In the genomic region with DNA sequence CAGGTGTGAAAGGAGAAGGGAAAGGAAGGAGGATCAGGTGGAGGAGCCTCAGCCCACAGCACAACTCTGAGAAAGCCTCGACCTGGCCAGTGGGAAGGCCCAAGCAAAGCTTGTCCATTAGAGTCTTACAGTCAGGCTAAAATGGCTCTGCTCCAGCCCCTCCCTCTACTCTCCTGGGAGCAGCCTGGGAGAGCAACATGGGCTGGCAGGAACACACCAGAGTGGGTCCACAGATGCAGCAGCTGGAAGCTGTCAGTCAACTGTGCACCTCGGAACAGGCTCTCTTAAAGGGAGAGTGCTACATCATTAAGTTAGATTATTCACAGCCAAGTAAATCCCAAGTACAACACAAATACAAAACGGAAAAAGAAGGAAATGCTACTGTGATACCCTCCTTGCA, we compare ENCODE assay signal across 14 cellular contexts.
DNase-seq lines count a peak whose midpoint lies in the region; ATAC-seq and TF ChIP-seq lines count a peak whose summit lies in the region.
"Had no signal": no experiment of that assay in that cellular context is flagged by ENCODE, and none has a peak within 500 bp of the region (broad histone marks: within the 10 kb centered on the region; RNA-seq: fewer than 3 reads in every experiment).

No MANE protein-coding gene starts in this region.

- no peaks in the 10 kb centered on the region for H4K20me1 ChIP-seq in DND-41 (ENCODE audit: insufficient read depth, low read length)

- peaks cover 62% of the 10 kb centered on the region for H3K36me3 ChIP-seq in DND-41 (ENCODE audit: insufficient read depth, low read length)
- H3K36me3 ChIP-seq in SJCRH30 = peaks cover 20% of the 10 kb centered on the region; the same call in 1 of the 2 replicates
- no peaks in the 10 kb centered on the region for H3K36me3 ChIP-seq in ovary
- peaks cover 36% of the 10 kb centered on the region for H3K36me3 ChIP-seq in suprapubic skin

- TF ChIP-seq CTCF in DND-41 (IDR thresholded peaks at IDR 0.05; ENCODE audit: borderline replicate concordance, extremely low read depth, low read length, poor library complexity, severe bottlenecking) (no peak), glutamatergic neuron (IDR thresholded peaks at IDR 0.05; ENCODE audit: partially characterized antibody, unreplicated experiment) (no peak), ovary (IDR thresholded peaks at IDR 0.05) (no peak), suprapubic skin (IDR thresholded peaks at IDR 0.05) (no peak)

- H3K9me3 Mint-ChIP-seq in glutamatergic neuron (ENCODE audit: unreplicated experiment) = no peaks in the 10 kb centered on the region
- H3K9me3 Mint-ChIP-seq in effector memory CD8-positive, alpha-beta T cell = no peaks in the 10 kb centered on the region
- H3K9me3 Mint-ChIP-seq: naive B cell had no signal

- H3K27me3 ChIP-seq in DND-41 (ENCODE audit: insufficient read depth, low read length, poor library complexity) (no peaks in the 10 kb centered on the region), SJCRH30 (no peaks in the 10 kb centered on the region), ovary (no peaks in the 10 kb centered on the region), suprapubic skin (no peaks in the 10 kb centered on the region)
- H3K27me3 ChIP-seq: body of pancreas had no signal

- H3K27ac ChIP-seq in DND-41 (ENCODE audit: low read length) (peak overlapping the region; percentile 23), SJCRH30 (peak overlapping the region; percentile 7; the same call in 1 of the 2 replicates), ovary (no peak overlapping the region), suprapubic skin (no peak overlapping the region)
- H3K27ac ChIP-seq: body of pancreas had no signal

- no peaks in the 10 kb centered on the region for H3K79me2 ChIP-seq in DND-41 (ENCODE audit: insufficient read depth, low read length)

- ATAC-seq in DND-41 (ENCODE audit: insufficient read depth, low read depth) (no peak), GM18867 (IDR thresholded peaks at IDR 0.05; ENCODE audit: unreplicated experiment) (no peak)
- ATAC-seq in effector memory CD8-positive, alpha-beta T cell (replicated peaks) = no peak
- ATAC-seq: body of pancreas had no signal

- no peaks in the 10 kb centered on the region for H3K36me3 Mint-ChIP-seq in glutamatergic neuron (ENCODE audit: unreplicated experiment)
- peaks cover 31% of the 10 kb centered on the region for H3K36me3 Mint-ChIP-seq in effector memory CD8-positive, alpha-beta T cell (ENCODE audit: insufficient read depth)

- H3K9ac ChIP-seq in DND-41 (ENCODE audit: low read depth, low read length) = no peak overlapping the region

- DNase-seq in DND-41 (no peak), SJCRH30 (peak; percentile 90 to 91), glutamatergic neuron (peak; percentile 85), ovary (peak in 4 of 5 donors; percentile 21 to 44 (median 25)), suprapubic skin (ENCODE audit: low spot score in 2 of 2) (no peak)
- no peak for DNase-seq in effector memory CD8-positive, alpha-beta T cell
- DNase-seq: activated gamma-delta T cell treated with Interleukin-2 at 50 U/mL for 16 hours; H7; naive B cell; NCI-H187; NCI-H748 treated with DMSO at 0.1 percent for 48 hours; stimulated activated CD4-positive, alpha-beta T cell treated with anti-CD3 and anti-CD28 coated beads, Interleukin-1b, Interleukin-23, amount 100 ng/mL, for 48 hours had no signal

- H2AFZ ChIP-seq in DND-41 (ENCODE audit: low read depth, low read length) = no peak overlapping the region

- H3K4me3 ChIP-seq in DND-41 (ENCODE audit: low read depth in 1 of 2, low read length in 2 of 2) (no peak overlapping the region), SJCRH30 (no peak overlapping the region), ovary (no peak overlapping the region), suprapubic skin (no peak overlapping the region)
- H3K4me3 ChIP-seq: body of pancreas had no signal

- H3K4me3 Mint-ChIP-seq in glutamatergic neuron (ENCODE audit: unreplicated experiment) = peak overlapping the region; percentile 37
- H3K4me3 Mint-ChIP-seq in effector memory CD8-positive, alpha-beta T cell = no peak overlapping the region
- H3K4me3 Mint-ChIP-seq: naive B cell had no signal

- WGBS in ovary, 3 donors = 20 to 26% (median 21%) methylated on average over 3 of the region's 3 CpGs
- 56% methylated on average over 3 of the region's 3 CpGs for WGBS in suprapubic skin

- peaks cover 23% of the 10 kb centered on the region for H3K4me1 Mint-ChIP-seq in glutamatergic neuron (ENCODE audit: low read depth, unreplicated experiment)
- H3K4me1 Mint-ChIP-seq in effector memory CD8-positive, alpha-beta T cell (ENCODE audit: low read depth in 2 of 2) = no peaks in the 10 kb centered on the region
- H3K4me1 Mint-ChIP-seq: naive B cell had no signal

- H3K27ac Mint-ChIP-seq in glutamatergic neuron (ENCODE audit: unreplicated experiment) = peak overlapping the region; percentile 70
- peak overlapping the region in 1 of 2 donors; percentile 54 for H3K27ac Mint-ChIP-seq in effector memory CD8-positive, alpha-beta T cell

- H3K9me3 ChIP-seq in DND-41 (ENCODE audit: insufficient read depth, low read length, severe bottlenecking) = no peaks in the 10 kb centered on the region
- no peaks in the 10 kb centered on the region for H3K9me3 ChIP-seq in SJCRH30 (replicated peaks)
- H3K9me3 ChIP-seq in ovary = no peaks in the 10 kb centered on the region
- H3K9me3 ChIP-seq in suprapubic skin = no peaks in the 10 kb centered on the region
- H3K9me3 ChIP-seq: body of pancreas had no signal

- H3K4me2 ChIP-seq in DND-41 (ENCODE audit: insufficient read depth, low read length) = no peak overlapping the region

- intact Hi-C loops in ovary (cut with DNase I) = loop anchor here in 3 of 4 donors (5.0 to 10.0 kb wide), 3 partner anchors 272 to 462 kb away; partner anchors contain the start of gene TMEM158 (in 2 of the 3)

- no peaks in the 10 kb centered on the region for H3K27me3 Mint-ChIP-seq in glutamatergic neuron (ENCODE audit: unreplicated experiment)
- H3K27me3 Mint-ChIP-seq in effector memory CD8-positive, alpha-beta T cell = no peaks in the 10 kb centered on the region
- H3K27me3 Mint-ChIP-seq: naive B cell had no signal

- TF ChIP-seq EP300 in ovary (IDR thresholded peaks at IDR 0.05) = no peak
- no peak for TF ChIP-seq EP300 in suprapubic skin (IDR thresholded peaks at IDR 0.05)

- no peak for TF ChIP-seq POLR2A in ovary (IDR thresholded peaks at IDR 0.05)
- TF ChIP-seq POLR2A in suprapubic skin (IDR thresholded peaks at IDR 0.05) = no peak

- H3K4me1 ChIP-seq in DND-41 (ENCODE audit: insufficient read depth, low read length) (peaks cover 28% of the 10 kb centered on the region), SJCRH30 (peaks cover 12% of the 10 kb centered on the region), ovary (ENCODE audit: insufficient read depth) (no peaks in the 10 kb centered on the region), suprapubic skin (no peaks in the 10 kb centered on the region)
- H3K4me1 ChIP-seq: body of pancreas had no signal

Comparison
In these comparisons a context has a peak if more than half of its experiments do, and no peak if none do; other contexts are left out.
1. DNase-seq: peak in SJCRH30 (2 of 2), glutamatergic neuron (single experiment) and ovary (4 of 5); none in DND-41 (single experiment), effector memory CD8-positive, alpha-beta T cell (0 of 3) and suprapubic skin (0 of 2).
2. H3K27ac ChIP-seq: peak in DND-41 (single experiment) and SJCRH30 (single experiment); none in ovary (0 of 2) and suprapubic skin (single experiment).